ENCODE assay signal across 7 cellular contexts in genomic region chr18:1057367-1057766, GRCh38.
"Had no signal": no experiment of that assay in that cellular context is flagged by ENCODE, and none has a peak within 500 bp of the region (broad histone marks: within the 10 kb centered on the region; RNA-seq: fewer than 3 reads in every experiment).

No MANE protein-coding gene starts in this region.

- H3K9ac ChIP-seq: KMS-11 had no signal

- H3K27ac ChIP-seq: HL-60, KMS-11 had no signal

- FAIRE-seq: HepG2, HTR-8/SVneo had no signal

- ATAC-seq: HepG2 had no signal

- DNase-seq: IMR-90, KBM-7, KG1 had no signal

- H3K4me2 ChIP-seq: KMS-11 had no signal
